8 cellular contexts compared by ENCODE assay signal in genomic region chr4:139177888-139178609, GRCh38. TPM values are rescaled to one million over a fixed set of nuclear protein-coding genes. Genes with fewer than 3 reads are reported as not detected.
A peak's percentile ranks its signal among the peaks of the same experiment; 100 is the strongest.
DNase-seq lines count a peak whose midpoint lies in the region; ATAC-seq and TF ChIP-seq lines count a peak whose summit lies in the region.

No MANE protein-coding gene starts in this region.

- WGBS in trophoblast cell (ENCODE audit: extremely low coverage, insufficient coverage, insufficient read length): no CpG with 5 or more reads among the region's 66 CpGs
- WGBS in tibial nerve, 2 donors: 0 to 1% methylated on average over 43 to 61 of the region's 66 CpGs

- intact Hi-C loops in Right ventricle myocardium superior (cut with DNase I): loop anchor here (5.0 kb wide), 1 partner anchor 96 kb away; no protein-coding TSS in a partner anchor

- H3K4me1 ChIP-seq in trophoblast cell (ENCODE audit: control insufficient read depth in 1 of 2, insufficient read depth in 2 of 2, low read length in 2 of 2): no peaks in the 10 kb centered on the region
- peaks cover 0 to 27% (median 3%) of the 10 kb centered on the region in 4 donors for H3K4me1 ChIP-seq in tibial nerve

- no peaks in the 10 kb centered on the region for H3K36me3 Mint-ChIP-seq in activated naive CD8-positive, alpha-beta T cell treated with anti-CD3 and anti-CD28 coated beads, Interleukin-2, amount 10 ng/mL, durations not matched to agents 7 days and 5 days

- H3K27ac ChIP-seq in trophoblast cell (ENCODE audit: low read depth, low read length) (peak overlapping the region; percentile 73), tibial nerve (peak overlapping the region; percentile 99 to 100 (median 100))

- POLR2A ChIA-PET in activated naive CD8-positive, alpha-beta T cell treated with anti-CD3 and anti-CD28 coated beads, Interleukin-2, amount 10 ng/mL, durations not matched to agents 7 days and 5 days (lab: Charles Lee): interaction anchor here (0.8 to 3.2 kb wide), 9 partner anchors 50 to 163 kb away, joined by 3 to 23 read pairs (median 5); partner anchors contain the start of genes NAA15, NDUFC1 and NOCT

- DNase-seq in NCI-H1105 treated with DMSO at 0.1 percent for 48 hours (lab: John Stamatoyannopoulos, UW) (peak; percentile 81), SKM-1 treated with dmso at 0.1 percent for 144 hours (lab: John Stamatoyannopoulos, UW; ENCODE audit: unreplicated experiment) (peak; percentile 88), Right ventricle myocardium superior (peak; percentile 97), trophoblast cell (peak; percentile 97 to 98), tibial nerve (ENCODE audit: low spot score in 2 of 2) (peak; percentile 89 to 91)
- DNase-seq in activated naive CD8-positive, alpha-beta T cell treated with anti-CD3 and anti-CD28 coated beads, Interleukin-2, amount 10 ng/mL, durations not matched to agents 7 days and 5 days: peak; percentile 94

- TF ChIP-seq CTCF in GM12875 (IDR thresholded peaks at IDR 0.05; ENCODE audit: borderline replicate concordance, insufficient read depth, low read depth, low read length) (no peak), tibial nerve (IDR thresholded peaks at IDR 0.05) (peak in 2 of 5 experiments; percentile 15 to 29)

- H2AFZ ChIP-seq in trophoblast cell (ENCODE audit: insufficient read depth, low read length, poor library complexity): peak overlapping the region; percentile 93

- H2AK5ac ChIP-seq in trophoblast cell (ENCODE audit: low read length): no peak overlapping the region

- peak overlapping the region; percentile 86 for H3K27ac Mint-ChIP-seq in activated naive CD8-positive, alpha-beta T cell treated with anti-CD3 and anti-CD28 coated beads, Interleukin-2, amount 10 ng/mL, durations not matched to agents 7 days and 5 days

- H3K4me3 Mint-ChIP-seq in activated naive CD8-positive, alpha-beta T cell treated with anti-CD3 and anti-CD28 coated beads, Interleukin-2, amount 10 ng/mL, durations not matched to agents 7 days and 5 days: peak overlapping the region; percentile 91

- peak overlapping the region; percentile 6 for H2BK120ac ChIP-seq in trophoblast cell (ENCODE audit: insufficient read depth, low read length, poor library complexity)

- H3K79me2 ChIP-seq in trophoblast cell (ENCODE audit: control insufficient read depth, insufficient read depth, low read length, poor library complexity): peaks cover 14% of the 10 kb centered on the region

- no peak overlapping the region for H3K14ac ChIP-seq in trophoblast cell (ENCODE audit: low read length)

- peak overlapping the region; percentile 61 for H2BK5ac ChIP-seq in trophoblast cell (ENCODE audit: low read depth, low read length, poor library complexity)

- TF ChIP-seq POLR2A in tibial nerve (IDR thresholded peaks at IDR 0.05): peak; percentile 94 to 96

- H4K8ac ChIP-seq in trophoblast cell (ENCODE audit: low read depth, low read length): peak overlapping the region; percentile 76

- no peak overlapping the region for H3K4ac ChIP-seq in trophoblast cell (ENCODE audit: low read depth, low read length)

- peak overlapping the region; percentile 66 for H4K91ac ChIP-seq in trophoblast cell (ENCODE audit: low read depth, low read length)

- peak overlapping the region; percentile 74 for H3K9ac ChIP-seq in trophoblast cell (ENCODE audit: low read length)

- peaks cover 12% of the 10 kb centered on the region for H3K79me1 ChIP-seq in trophoblast cell (ENCODE audit: low read length)

- H3K23ac ChIP-seq in trophoblast cell (ENCODE audit: low read length): no peak overlapping the region

- peaks cover 31% of the 10 kb centered on the region for H3K27me3 Mint-ChIP-seq in activated naive CD8-positive, alpha-beta T cell treated with anti-CD3 and anti-CD28 coated beads, Interleukin-2, amount 10 ng/mL, durations not matched to agents 7 days and 5 days

- H3K4me1 Mint-ChIP-seq in activated naive CD8-positive, alpha-beta T cell treated with anti-CD3 and anti-CD28 coated beads, Interleukin-2, amount 10 ng/mL, durations not matched to agents 7 days and 5 days: peaks cover 13% of the 10 kb centered on the region

- peak in 1 of 2 donors; percentile 92 for TF ChIP-seq EP300 in tibial nerve (IDR thresholded peaks at IDR 0.05)

- H2BK12ac ChIP-seq in trophoblast cell (ENCODE audit: low read length): no peak overlapping the region

- H3K9me3 Mint-ChIP-seq in activated naive CD8-positive, alpha-beta T cell treated with anti-CD3 and anti-CD28 coated beads, Interleukin-2, amount 10 ng/mL, durations not matched to agents 7 days and 5 days: no peaks in the 10 kb centered on the region

- H3K18ac ChIP-seq in trophoblast cell (ENCODE audit: low read length): no peak overlapping the region

- peak overlapping the region; percentile 52 for H4K12ac ChIP-seq in trophoblast cell (ENCODE audit: low read depth, low read length)

- peak; percentile 74 for ATAC-seq in HG02759 (IDR thresholded peaks at IDR 0.05; ENCODE audit: unreplicated experiment)
- peak; percentile 77 for ATAC-seq in activated naive CD8-positive, alpha-beta T cell treated with anti-CD3 and anti-CD28 coated beads, Interleukin-2, amount 10 ng/mL, durations not matched to agents 7 days and 5 days (ENCODE audit: low read depth)
- ATAC-seq in Right ventricle myocardium superior (ENCODE audit: poor library complexity): peak; percentile 88

- peak overlapping the region; percentile 98 for H3K4me2 ChIP-seq in trophoblast cell (ENCODE audit: low read length)

- H3K4me3 ChIP-seq in GM12875 (ENCODE audit: low read depth, low read length) (peak overlapping the region; percentile 99), trophoblast cell (ENCODE audit: low read depth, low read length) (peak overlapping the region; percentile 89), tibial nerve (peak overlapping the region; percentile 82 to 100 (median 94))

- H3K36me3 ChIP-seq in trophoblast cell (ENCODE audit: control insufficient read depth in 1 of 2, insufficient read depth in 2 of 2, low read length in 2 of 2) (no peaks in the 10 kb centered on the region), tibial nerve (no peaks in the 10 kb centered on the region)

- H3K9me3 ChIP-seq in trophoblast cell (ENCODE audit: insufficient read depth, low read depth, low read length) (no peaks in the 10 kb centered on the region), tibial nerve (no peaks in the 10 kb centered on the region)

- H3K27me3 ChIP-seq in trophoblast cell (ENCODE audit: insufficient read depth, low read length): no peaks in the 10 kb centered on the region
- H3K27me3 ChIP-seq in tibial nerve: no peaks in the 10 kb centered on the region

RNA-seq across cellular contexts. Expression of gene ELF2, which starts 1.0 kb away (rescaled TPM):
- total RNA-seq in activated naive CD8-positive, alpha-beta T cell treated with anti-CD3 and anti-CD28 coated beads, Interleukin-2, amount 10 ng/mL, durations not matched to agents 7 days and 5 days: 10 to 100 TPM; 43.9 to 48.2 TPM
- total RNA-seq in Right ventricle myocardium superior (41.3 TPM), tibial nerve (10 to 100 TPM; 47.1 to 62.8 (median 54.1) TPM)
- polyA plus RNA-seq in trophoblast cell (2013): 19.5 and 21.8 TPM in 2 replicates

Comparison
In these comparisons a context has a peak if more than half of its experiments do, and no peak if none do; other contexts are left out.
1. Peak in every context shown above with its lines: DNase-seq, ATAC-seq, H3K4me3 ChIP-seq and H3K27ac ChIP-seq.